17 cellular contexts compared by ENCODE assay signal in genomic region chr6:81561071-81561564, GRCh38.
DNase-seq lines count a peak whose midpoint lies in the region; ATAC-seq and TF ChIP-seq lines count a peak whose summit lies in the region.
"Had no signal": no experiment of that assay in that cellular context is flagged by ENCODE, and none has a peak within 500 bp of the region (broad histone marks: within the 10 kb centered on the region; RNA-seq: fewer than 3 reads in every experiment).

No MANE protein-coding gene starts in this region.

- no peak overlapping the region for H2BK5ac ChIP-seq in H9 (ENCODE audit: insufficient read length, low read length)

- H3T11ph ChIP-seq in H9 (ENCODE audit: low read length) = no peak overlapping the region

- H3K4me1 ChIP-seq in mesodermal cell (ENCODE audit: control insufficient read depth, insufficient read depth, low read length, poor library complexity, severe bottlenecking) (peaks cover 32% of the 10 kb centered on the region), H9 (ENCODE audit: insufficient read depth, low read length) (no peaks in the 10 kb centered on the region)
- H3K4me1 ChIP-seq: gastrocnemius medialis had no signal

- H4K5ac ChIP-seq in H9 (ENCODE audit: insufficient read length, low read depth, low read length) = no peak overlapping the region

- H3K4me3 Mint-ChIP-seq in H9 = no peak overlapping the region
- H3K4me3 Mint-ChIP-seq: stimulated activated naive CD8-positive, alpha-beta T cell treated with anti-CD3 and anti-CD28 coated beads, Interleukin-15, Interleukin-2, amounts not matched to agents 100 ng/mL and 50 ng/mL, for 24 hours had no signal

- H3K9me3 Mint-ChIP-seq in H9 = peaks cover 0 to 2% of the 10 kb centered on the region in 2 experiments; a peak in 1 of 5 replicates
- H3K9me3 Mint-ChIP-seq: stimulated activated naive CD8-positive, alpha-beta T cell treated with anti-CD3 and anti-CD28 coated beads, Interleukin-15, Interleukin-2, amounts not matched to agents 100 ng/mL and 50 ng/mL, for 24 hours had no signal

- no peaks in the 10 kb centered on the region for H3K79me1 ChIP-seq in H9 (ENCODE audit: insufficient read depth, low read depth, low read length, poor library complexity, severe bottlenecking)

- H3K4me1 Mint-ChIP-seq in H9 = peaks cover 14 to 20% of the 10 kb centered on the region in 2 experiments

- no peak for TF ChIP-seq CTCF in H9 (conservative IDR thresholded peaks at IDR 0.05)

- H3K27me3 ChIP-seq in H9 (ENCODE audit: insufficient read depth, low read length) (no peaks in the 10 kb centered on the region), MG63 (no peaks in the 10 kb centered on the region)
- H3K27me3 ChIP-seq: colonic mucosa, gastrocnemius medialis had no signal

- no peak overlapping the region for H3K4ac ChIP-seq in H9 (ENCODE audit: low read depth, low read length)

- H3K4me3 ChIP-seq in mesodermal cell (ENCODE audit: extremely low read depth, insufficient read depth, low read length, poor library complexity, severe bottlenecking) (no peak overlapping the region), MG63 (no peak overlapping the region)
- H3K4me3 ChIP-seq: colonic mucosa, gastrocnemius medialis, K562 had no signal

- no peak overlapping the region for H2AK5ac ChIP-seq in H9 (ENCODE audit: insufficient read length, low read length)

- no peak overlapping the region for H2AFZ ChIP-seq in H9 (ENCODE audit: low read length)

- peak; percentile 29 for DNase-seq in COLO829 (ENCODE audit: low spot score)
- DNase-seq in NCI-H1417 treated with DMSO at 0.1 percent for 48 hours (lab: John Stamatoyannopoulos, UW) = peak; percentile 2
- DNase-seq in SW480 (ENCODE audit: low spot score) = peak; percentile 74
- DNase-seq in H9 = no peak
- no peak for DNase-seq in MG63
- DNase-seq in DMS114 treated with DMSO at 0.1 percent for 48 hours (lab: John Stamatoyannopoulos, UW; ENCODE audit: unreplicated experiment) = no peak
- DNase-seq: activated gamma-delta T cell treated with Interleukin-2 at 50 U/mL for 16 hours; colonic mucosa; gastrocnemius medialis; left cardiac atrium; NCI-H524 treated with DMSO at 0.1 percent for 48 hours; occipital lobe; stimulated activated CD4-positive, alpha-beta T cell treated with anti-CD3 and anti-CD28 coated beads, Interleukin-2, amount 100 ng/mL, for 24 hours had no signal

- no peak overlapping the region for H4K8ac ChIP-seq in H9 (replicated peaks; ENCODE audit: insufficient read length, low read depth, low read length)

- no peak overlapping the region; a peak in 2 of 7 replicates for H3K27ac Mint-ChIP-seq in H9
- H3K27ac Mint-ChIP-seq: stimulated activated naive CD8-positive, alpha-beta T cell treated with anti-CD3 and anti-CD28 coated beads, Interleukin-15, Interleukin-2, amounts not matched to agents 100 ng/mL and 50 ng/mL, for 24 hours had no signal

- H2BK15ac ChIP-seq in H9 (ENCODE audit: low read depth, low read length) = no peak overlapping the region

- no peak overlapping the region for H2BK120ac ChIP-seq in H9 (ENCODE audit: low read depth, low read length, poor library complexity, severe bottlenecking)

- no peak overlapping the region for H3K56ac ChIP-seq in H9 (ENCODE audit: insufficient read length, low read depth, low read length)

- H3K36me3 ChIP-seq in mesodermal cell (ENCODE audit: control insufficient read depth, insufficient read depth, low read length) (no peaks in the 10 kb centered on the region), MG63 (no peaks in the 10 kb centered on the region)
- H3K36me3 ChIP-seq: colonic mucosa, gastrocnemius medialis had no signal

- no peak overlapping the region for H3K4me2 ChIP-seq in H9 (ENCODE audit: insufficient read depth, insufficient read length, low read length)

- no peak for ATAC-seq in GM18907 (IDR thresholded peaks at IDR 0.05; ENCODE audit: unreplicated experiment)
- ATAC-seq: gastrocnemius medialis, K562 had no signal

- no peaks in the 10 kb centered on the region for H3K27me3 Mint-ChIP-seq in H9 (ENCODE audit: low read depth)
- H3K27me3 Mint-ChIP-seq: stimulated activated naive CD8-positive, alpha-beta T cell treated with anti-CD3 and anti-CD28 coated beads, Interleukin-15, Interleukin-2, amounts not matched to agents 100 ng/mL and 50 ng/mL, for 24 hours had no signal

- H2BK20ac ChIP-seq in H9 (ENCODE audit: low read depth, low read length, poor library complexity, severe bottlenecking) = no peak overlapping the region

- H4K20me1 ChIP-seq in H9 (ENCODE audit: control insufficient read depth, insufficient read depth, insufficient read length) = no peaks in the 10 kb centered on the region

- no peak overlapping the region for H4K91ac ChIP-seq in H9 (ENCODE audit: insufficient read length, low read depth, low read length)

- no peaks in the 10 kb centered on the region for H3K23me2 ChIP-seq in H9 (ENCODE audit: insufficient read length, low read depth, low read length, poor library complexity, severe bottlenecking)

- H3K27ac ChIP-seq in mesodermal cell (ENCODE audit: low read depth, low read length, severe bottlenecking) (peak overlapping the region; percentile 11), H9 (ENCODE audit: insufficient read length, low read depth, low read length) (no peak overlapping the region)
- H3K27ac ChIP-seq: gastrocnemius medialis had no signal

- no peak overlapping the region for H3K23ac ChIP-seq in H9 (ENCODE audit: insufficient read length, low read depth, low read length)

- H3K36me3 Mint-ChIP-seq in H9 (ENCODE audit: insufficient read depth in 1 of 3, low read depth in 3 of 3) = no peaks in the 10 kb centered on the region

- no peak overlapping the region for H3K18ac ChIP-seq in H9 (ENCODE audit: insufficient read length, low read depth, low read length)

- WGBS in mesodermal cell (ENCODE audit: insufficient coverage in 2 of 2), 2 experiments = 100% methylated on average over 1 of the region's 2 CpGs; no CpG with 5 or more reads in 1 of the 2 experiments
- WGBS in H9 (ENCODE audit: extremely low coverage, insufficient read length, low lambda C conversion rate) = no CpG with 5 or more reads among the region's 2 CpGs

- H3K9ac ChIP-seq in H9 (ENCODE audit: extremely low read depth, insufficient read length, low read length) = no peak overlapping the region

- no peaks in the 10 kb centered on the region for H3K79me2 ChIP-seq in H9 (ENCODE audit: insufficient read depth, low read length)

- H2BK12ac ChIP-seq in H9 (ENCODE audit: insufficient read length, low read depth, low read length) = no peak overlapping the region

- no peaks in the 10 kb centered on the region for H3K9me3 ChIP-seq in mesodermal cell (ENCODE audit: control insufficient read depth, low read length)
- H3K9me3 ChIP-seq in H9 (ENCODE audit: control insufficient read depth, low read depth, low read length) = no peaks in the 10 kb centered on the region
- no peaks in the 10 kb centered on the region for H3K9me3 ChIP-seq in MG63
- H3K9me3 ChIP-seq: colonic mucosa, gastrocnemius medialis had no signal

- no peak overlapping the region for H3K14ac ChIP-seq in H9 (ENCODE audit: insufficient read depth, low read length)

Comparison
In these comparisons a context has a peak if more than half of its experiments do, and no peak if none do; other contexts are left out.
1. DNase-seq: peak in COLO829 (single experiment), NCI-H1417 treated with DMSO at 0.1 percent for 48 hours (single experiment) and SW480 (single experiment); none in H9 (single experiment), MG63 (single experiment) and DMS114 treated with DMSO at 0.1 percent for 48 hours (single experiment).